ENCODE assay signal across 11 cellular contexts in genomic region chr22:40953446-40953845, GRCh38. TPM values are rescaled to one million over a fixed set of nuclear protein-coding genes. Genes with fewer than 3 reads are reported as not detected.
DNase-seq lines count a peak whose midpoint lies in the region; ATAC-seq and TF ChIP-seq lines count a peak whose summit lies in the region.
"Had no signal": no experiment of that assay in that cellular context is flagged by ENCODE, and none has a peak within 500 bp of the region (broad histone marks: within the 10 kb centered on the region; RNA-seq: fewer than 3 reads in every experiment).

No MANE protein-coding gene starts in this region.

- no peak for DNase-seq in MCF 10A (ENCODE audit: unreplicated experiment)
- DNase-seq in breast epithelium (ENCODE audit: low spot score in 2 of 2): no peak
- no peak for DNase-seq in T-helper 2 cell treated with Interferon-gamma antibody and Interleukin-4, amounts not matched to agents 5 μg/mL and 100 μg/mL, for 36 hours (ENCODE audit: low spot score)
- peak; percentile 46 for DNase-seq in fibroblast of villous mesenchyme (ENCODE audit: low read depth)
- no peak for DNase-seq in stimulated activated naive B cell treated with anti-CD40 and anti-IgM and Interleukin-4, amounts not matched to agents 10 μg/mL and 1 μg/mL and 100 μg/mL, for 72 hours
- DNase-seq in amniotic stem cell (lab: John Stamatoyannopoulos, UW): no peak
- DNase-seq in Peyer's patch: no peak
- DNase-seq: activated CD4-positive, CD25-positive, alpha-beta regulatory T cell treated with anti-CD3 and anti-CD28 coated beads, Interleukin-2, amount 50 U/mL, for 72 hours; hypothalamus; NCI-H69 had no signal

- intact Hi-C loops in MCF 10A (cut with micrococcal nuclease): loop anchor here (10.0 kb wide), 1 partner anchor 251 kb away; the partner anchor contains the start of gene L3MBTL2
- intact Hi-C loops in breast epithelium (cut with DNase I; ENCODE audit: low total_unique reads): loop anchor here (10.0 kb wide), 1 partner anchor 141 kb away; the partner anchor contains the start of gene EP300

- H3K27ac ChIP-seq in breast epithelium (no peak overlapping the region), Peyer's patch (no peak overlapping the region)

- no peak for ATAC-seq in stimulated activated naive B cell treated with anti-CD40 and anti-IgM and Interleukin-4, amounts not matched to agents 10 μg/mL and 1 μg/mL and 100 μg/mL, for 72 hours (replicated peaks)
- no peak for ATAC-seq in HG02642 (IDR thresholded peaks at IDR 0.05; ENCODE audit: poor library complexity, unreplicated experiment)

- TF ChIP-seq POLR2A in breast epithelium (IDR thresholded peaks at IDR 0.05) (no peak), Peyer's patch (IDR thresholded peaks at IDR 0.05) (no peak)

- H3K4me1 Mint-ChIP-seq in MCF 10A (ENCODE audit: insufficient read depth, unreplicated experiment): peaks cover 8% of the 10 kb centered on the region
- peaks cover 33% of the 10 kb centered on the region for H3K4me1 Mint-ChIP-seq in T-helper 2 cell treated with Interferon-gamma antibody and Interleukin-4, amounts not matched to agents 5 μg/mL and 100 μg/mL, for 36 hours (ENCODE audit: low read depth)
- H3K4me1 Mint-ChIP-seq in stimulated activated naive B cell treated with anti-CD40 and anti-IgM and Interleukin-4, amounts not matched to agents 10 μg/mL and 1 μg/mL and 100 μg/mL, for 72 hours: peaks cover 10 to 34% of the 10 kb centered on the region in 2 donors

- H3K27me3 ChIP-seq in breast epithelium (no peaks in the 10 kb centered on the region), Peyer's patch (no peaks in the 10 kb centered on the region)

- TF ChIP-seq CTCF in MCF 10A (IDR thresholded peaks at IDR 0.05; ENCODE audit: unreplicated experiment) (no peak), breast epithelium (IDR thresholded peaks at IDR 0.05) (no peak), fibroblast of villous mesenchyme (IDR thresholded peaks at IDR 0.05; ENCODE audit: insufficient read depth, low read depth, low read length) (no peak), Peyer's patch (IDR thresholded peaks at IDR 0.05) (no peak)

- peak overlapping the region; percentile 98 for H3K4me3 Mint-ChIP-seq in MCF 10A (ENCODE audit: unreplicated experiment)
- peak overlapping the region; percentile 95 for H3K4me3 Mint-ChIP-seq in T-helper 2 cell treated with Interferon-gamma antibody and Interleukin-4, amounts not matched to agents 5 μg/mL and 100 μg/mL, for 36 hours
- H3K4me3 Mint-ChIP-seq in stimulated activated naive B cell treated with anti-CD40 and anti-IgM and Interleukin-4, amounts not matched to agents 10 μg/mL and 1 μg/mL and 100 μg/mL, for 72 hours: peak overlapping the region; percentile 18 to 41

- H3K4me1 ChIP-seq in breast epithelium (peaks cover 0 to 9% of the 10 kb centered on the region in 2 donors), Peyer's patch (peaks cover 0 to 20% (median 6%) of the 10 kb centered on the region in 4 donors)

- BruUV-seq in MCF 10A (replicated peaks; lab: Mats Ljungman, UMichigan): no TSS peak

- no peaks in the 10 kb centered on the region for H3K27me3 Mint-ChIP-seq in MCF 10A (ENCODE audit: insufficient read depth, unreplicated experiment)
- H3K27me3 Mint-ChIP-seq in T-helper 2 cell treated with Interferon-gamma antibody and Interleukin-4, amounts not matched to agents 5 μg/mL and 100 μg/mL, for 36 hours (ENCODE audit: low read depth): no peaks in the 10 kb centered on the region
- H3K27me3 Mint-ChIP-seq in stimulated activated naive B cell treated with anti-CD40 and anti-IgM and Interleukin-4, amounts not matched to agents 10 μg/mL and 1 μg/mL and 100 μg/mL, for 72 hours: no peaks in the 10 kb centered on the region

- peaks cover 41% of the 10 kb centered on the region for H3K36me3 Mint-ChIP-seq in MCF 10A (ENCODE audit: insufficient read depth, unreplicated experiment)
- peaks cover 39% of the 10 kb centered on the region for H3K36me3 Mint-ChIP-seq in T-helper 2 cell treated with Interferon-gamma antibody and Interleukin-4, amounts not matched to agents 5 μg/mL and 100 μg/mL, for 36 hours (ENCODE audit: low read depth)
- H3K36me3 Mint-ChIP-seq in stimulated activated naive B cell treated with anti-CD40 and anti-IgM and Interleukin-4, amounts not matched to agents 10 μg/mL and 1 μg/mL and 100 μg/mL, for 72 hours: peaks cover 12 to 36% of the 10 kb centered on the region in 2 donors

- no peaks in the 10 kb centered on the region for H3K9me3 Mint-ChIP-seq in MCF 10A (ENCODE audit: unreplicated experiment)
- no peaks in the 10 kb centered on the region for H3K9me3 Mint-ChIP-seq in T-helper 2 cell treated with Interferon-gamma antibody and Interleukin-4, amounts not matched to agents 5 μg/mL and 100 μg/mL, for 36 hours
- H3K9me3 Mint-ChIP-seq in stimulated activated naive B cell treated with anti-CD40 and anti-IgM and Interleukin-4, amounts not matched to agents 10 μg/mL and 1 μg/mL and 100 μg/mL, for 72 hours: no peaks in the 10 kb centered on the region

- no peak overlapping the region for H3K4me3 ChIP-seq in breast epithelium
- H3K4me3 ChIP-seq in fibroblast of villous mesenchyme (ENCODE audit: low read depth, low read length): no peak overlapping the region
- peak overlapping the region in 1 of 4 donors; percentile 74 for H3K4me3 ChIP-seq in Peyer's patch

- POLR2A ChIA-PET in MCF 10A (lab: Yijun Ruan, JAX): interaction anchor here (0.7 to 7.1 kb wide), 5 partner anchors 19 to 1033 kb away, joined by 3 to 231 read pairs (median 30); partner anchors contain the start of gene EP300

- CTCF ChIA-PET in MCF 10A (lab: Yijun Ruan, JAX): interaction anchor here (0.6 kb wide), 1 partner anchor 117 kb away, joined by 3 read pairs; no protein-coding TSS in a partner anchor

- peak overlapping the region; percentile 59 for H3K27ac Mint-ChIP-seq in MCF 10A (ENCODE audit: low read depth, unreplicated experiment)
- peak overlapping the region; percentile 34 for H3K27ac Mint-ChIP-seq in T-helper 2 cell treated with Interferon-gamma antibody and Interleukin-4, amounts not matched to agents 5 μg/mL and 100 μg/mL, for 36 hours
- H3K27ac Mint-ChIP-seq in stimulated activated naive B cell treated with anti-CD40 and anti-IgM and Interleukin-4, amounts not matched to agents 10 μg/mL and 1 μg/mL and 100 μg/mL, for 72 hours: peak overlapping the region; percentile 76

- H3K9me3 ChIP-seq in breast epithelium: no peaks in the 10 kb centered on the region
- no peaks in the 10 kb centered on the region for H3K9me3 ChIP-seq in Peyer's patch

- H3K36me3 ChIP-seq in breast epithelium: peaks cover 5% of the 10 kb centered on the region
- peaks cover 0 to 18% (median 0%) of the 10 kb centered on the region in 3 donors for H3K36me3 ChIP-seq in Peyer's patch

RNA-seq across cellular contexts. Expression of gene RBX1, which starts 2.3 kb away (rescaled TPM):
- total RNA-seq in MCF 10A (2022) (46.7 and 71.3 TPM in 2 replicates), breast epithelium (10 to 100 TPM; 30.4 to 42.7 (median 39.3) TPM), fibroblast of villous mesenchyme (54.4 and 59.6 TPM in 2 replicates), Peyer's patch (10 to 100 TPM; 25.9 to 37.5 (median 27.2) TPM)

Comparison
In these comparisons a context has a peak if more than half of its experiments do, and no peak if none do; other contexts are left out.
1. H3K4me3 Mint-ChIP-seq: peak in every context shown above with its lines; median percentile 98 in MCF 10A; 95 in T-helper 2 cell treated with Interferon-gamma antibody and Interleukin-4, amounts not matched to agents 5 μg/mL and 100 μg/mL, for 36 hours; 30 in stimulated activated naive B cell treated with anti-CD40 and anti-IgM and Interleukin-4, amounts not matched to agents 10 μg/mL and 1 μg/mL and 100 μg/mL, for 72 hours.